Comparison of ENCODE assay signal across 1 cellular context in the genomic region with DNA sequence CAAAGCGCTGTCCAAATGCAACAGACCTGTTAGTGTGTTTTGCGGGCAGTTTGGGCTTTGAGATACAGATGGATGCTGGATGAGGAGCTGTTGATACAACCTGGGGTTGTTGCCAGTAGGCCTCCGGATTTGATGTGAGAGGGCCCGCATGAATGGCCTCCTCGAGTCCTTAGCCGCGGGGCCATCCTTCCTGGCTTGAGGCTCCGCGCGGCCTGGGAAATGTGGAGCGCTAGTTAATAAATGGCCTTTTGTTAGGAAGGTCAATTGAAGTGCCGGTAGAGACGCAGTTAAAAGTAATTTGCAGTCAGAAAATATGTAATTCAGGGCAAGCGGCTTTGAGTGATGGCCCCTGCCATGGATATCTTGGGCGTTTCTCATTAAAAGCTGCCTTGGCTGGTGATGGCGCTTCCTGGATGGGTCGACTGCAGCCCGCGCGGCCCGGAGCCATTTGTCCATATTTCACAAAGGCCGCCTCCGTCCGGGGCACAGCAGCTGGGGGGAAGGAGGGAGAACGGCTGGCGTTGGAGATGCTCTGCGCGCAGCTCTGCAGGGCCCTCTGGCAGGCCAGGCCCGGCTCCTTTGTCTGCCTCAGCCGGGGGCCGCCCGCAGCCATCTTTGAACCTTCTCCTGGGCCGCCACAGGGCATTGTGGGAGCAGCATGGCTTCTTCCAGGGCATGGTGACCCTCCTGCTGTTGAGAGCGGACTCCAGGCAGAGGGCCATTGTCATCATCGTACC.
TF ChIP-seq lines count a peak whose summit lies in the region.

No MANE protein-coding gene starts in this region.

TF ChIP-seq in WTC11, 78 proteins besides CTCF, POLR2A, EP300 and RAD21 (continued from another document):
- no peak for TF ChIP-seq FOXP1 (CRISPR knock-in tag; IDR thresholded peaks at IDR 0.05; ENCODE audit: borderline replicate concordance)
- no peak for TF ChIP-seq ZNF263 (CRISPR knock-in tag; IDR thresholded peaks at IDR 0.05; ENCODE audit: low read depth)
- no peak for TF ChIP-seq IRF2 (CRISPR knock-in tag; IDR thresholded peaks at IDR 0.05; ENCODE audit: borderline replicate concordance, low read depth)
- TF ChIP-seq ZNF416 (CRISPR knock-in tag; IDR thresholded peaks at IDR 0.05): no peak
